ENCODE assay signal across 9 cellular contexts in the genomic region with DNA sequence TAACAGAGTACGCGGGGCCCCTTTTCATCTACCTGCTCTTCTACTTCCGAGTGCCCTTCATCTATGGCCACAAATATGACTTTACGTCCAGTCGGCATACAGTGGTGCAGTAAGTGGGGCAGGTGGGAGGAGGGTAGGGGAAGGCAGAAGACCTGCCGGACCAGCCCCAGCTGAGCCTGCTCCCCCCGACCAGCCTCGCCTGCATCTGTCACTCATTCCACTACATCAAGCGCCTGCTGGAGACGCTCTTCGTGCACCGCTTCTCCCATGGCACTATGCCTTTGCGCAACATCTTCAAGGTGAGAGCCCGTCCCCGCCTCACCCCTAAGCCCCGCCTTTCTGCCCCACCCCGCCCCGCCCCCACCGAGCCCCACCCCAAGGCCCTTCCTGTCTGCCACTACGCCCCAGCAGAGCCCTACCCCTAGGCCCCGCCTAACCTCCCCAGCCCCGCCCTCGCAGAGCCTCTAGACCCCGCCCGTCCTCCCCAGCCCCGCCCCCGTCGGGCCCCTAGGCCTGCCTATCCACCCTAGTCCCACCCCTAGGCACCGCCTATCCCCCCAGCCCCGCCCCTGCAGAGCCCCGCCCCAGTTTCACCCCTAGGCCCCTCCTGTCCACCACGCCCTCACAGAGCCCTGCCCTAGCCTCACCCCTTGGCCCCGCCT. TPM values are rescaled to one million over a fixed set of nuclear protein-coding genes. Genes with fewer than 3 reads are reported as not detected.
A peak's percentile ranks its signal among the peaks of the same experiment; 100 is the strongest.
DNase-seq lines count a peak whose midpoint lies in the region; ATAC-seq and TF ChIP-seq lines count a peak whose summit lies in the region.
"Had no signal": no experiment of that assay in that cellular context is flagged by ENCODE, and none has a peak within 500 bp of the region (broad histone marks: within the 10 kb centered on the region; RNA-seq: fewer than 3 reads in every experiment).

No MANE protein-coding gene starts in this region.

- no peaks in the 10 kb centered on the region for H3K9me3 ChIP-seq in CD8-positive, alpha-beta T cell (ENCODE audit: low read length)
- no peaks in the 10 kb centered on the region for H3K9me3 ChIP-seq in MG63

- H3K36me3 ChIP-seq in CD8-positive, alpha-beta T cell (ENCODE audit: insufficient read depth, low read length), result peaks cover 15% of the 10 kb centered on the region
- peaks cover 41% of the 10 kb centered on the region for H3K36me3 ChIP-seq in MG63

- intact Hi-C loops in CD8-positive, alpha-beta T cell (cut with DNase I, micrococcal nuclease), result no loop called here
- intact Hi-C loops in activated naive CD4-positive, alpha-beta T cell treated with anti-CD3 and anti-CD28 coated beads for 36 hours (cut with micrococcal nuclease), result no loop called here

- no peak overlapping the region for H3K4me3 ChIP-seq in CD8-positive, alpha-beta T cell (ENCODE audit: low read depth, low read length)
- no peak overlapping the region for H3K4me3 ChIP-seq in MG63

- TF ChIP-seq CTCF in CD8-positive, alpha-beta T cell (IDR thresholded peaks at IDR 0.05), result no peak
- TF ChIP-seq CTCF in endothelial cell (IDR thresholded peaks at IDR 0.05; ENCODE audit: unreplicated experiment), result no peak

- POLR2A ChIA-PET in CD8-positive, alpha-beta T cell (lab: Charles Lee), result interaction anchor here (0.5 to 1.1 kb wide), 2 partner anchors 13 to 418 kb away, joined by 3 to 4 read pairs; no protein-coding TSS in a partner anchor

- CTCF ChIA-PET in CD8-positive, alpha-beta T cell (lab: Charles Lee), result interaction anchor here (1.1 to 4.8 kb wide), 2 partner anchors 13 to 427 kb away, joined by 3 to 14 read pairs; no protein-coding TSS in a partner anchor
- CTCF ChIA-PET in activated naive CD4-positive, alpha-beta T cell treated with anti-CD3 and anti-CD28 coated beads for 36 hours (lab: Charles Lee), result interaction anchor here (0.5 kb wide), 1 partner anchor 39 kb away, joined by 4 read pairs; no protein-coding TSS in a partner anchor

- peak; percentile 81 for ATAC-seq in CD8-positive, alpha-beta T cell
- ATAC-seq in HG03025 (IDR thresholded peaks at IDR 0.05; ENCODE audit: low FRiP score, unreplicated experiment) (no peak), GM18861 (IDR thresholded peaks at IDR 0.05; ENCODE audit: unreplicated experiment) (no peak)

- H3K36me3 Mint-ChIP-seq in CD8-positive, alpha-beta T cell, result peaks cover 38% of the 10 kb centered on the region
- peaks cover 9% of the 10 kb centered on the region for H3K36me3 Mint-ChIP-seq in activated naive CD4-positive, alpha-beta T cell treated with anti-CD3 and anti-CD28 coated beads for 36 hours (ENCODE audit: low read depth)
- peaks cover 12% of the 10 kb centered on the region for H3K36me3 Mint-ChIP-seq in endothelial cell (ENCODE audit: low read depth, unreplicated experiment)
- H3K36me3 Mint-ChIP-seq: activated naive CD8-positive, alpha-beta T cell had no signal

- H3K27ac ChIP-seq in CD8-positive, alpha-beta T cell (ENCODE audit: low read depth, low read length), result no peak overlapping the region

- DNase-seq in CD8-positive, alpha-beta T cell, result peak in 3 of 7 experiments; percentile 32 to 70 (median 44)
- peak; percentile 70 for DNase-seq in MG63
- DNase-seq in activated naive CD4-positive, alpha-beta T cell treated with anti-CD3 and anti-CD28 coated beads for 36 hours, result peak; percentile 60
- peak; percentile 23 to 43 for DNase-seq in lung microvascular endothelial cell (ENCODE audit: low read depth in 2 of 2)
- no peak for DNase-seq in NCI-H774 (lab: John Stamatoyannopoulos, UW)
- no peak for DNase-seq in endothelial cell (ENCODE audit: low spot score)

- no peak overlapping the region for H3K27ac Mint-ChIP-seq in CD8-positive, alpha-beta T cell
- H3K27ac Mint-ChIP-seq in activated naive CD4-positive, alpha-beta T cell treated with anti-CD3 and anti-CD28 coated beads for 36 hours, result peak overlapping the region; percentile 65
- no peak overlapping the region for H3K27ac Mint-ChIP-seq in endothelial cell (ENCODE audit: unreplicated experiment)
- H3K27ac Mint-ChIP-seq: activated naive CD8-positive, alpha-beta T cell had no signal

- H3K27me3 Mint-ChIP-seq in CD8-positive, alpha-beta T cell (ENCODE audit: low read depth), result no peaks in the 10 kb centered on the region
- H3K27me3 Mint-ChIP-seq in activated naive CD4-positive, alpha-beta T cell treated with anti-CD3 and anti-CD28 coated beads for 36 hours (ENCODE audit: low read depth), result no peaks in the 10 kb centered on the region
- peaks cover 13% of the 10 kb centered on the region for H3K27me3 Mint-ChIP-seq in endothelial cell (ENCODE audit: unreplicated experiment)
- H3K27me3 Mint-ChIP-seq: activated naive CD8-positive, alpha-beta T cell had no signal

- no peaks in the 10 kb centered on the region for H3K9me3 Mint-ChIP-seq in CD8-positive, alpha-beta T cell
- no peaks in the 10 kb centered on the region for H3K9me3 Mint-ChIP-seq in activated naive CD4-positive, alpha-beta T cell treated with anti-CD3 and anti-CD28 coated beads for 36 hours
- H3K9me3 Mint-ChIP-seq in endothelial cell (ENCODE audit: unreplicated experiment), result no peaks in the 10 kb centered on the region

- no peak overlapping the region for H3K4me3 Mint-ChIP-seq in CD8-positive, alpha-beta T cell
- H3K4me3 Mint-ChIP-seq in activated naive CD4-positive, alpha-beta T cell treated with anti-CD3 and anti-CD28 coated beads for 36 hours, result no peak overlapping the region
- no peak overlapping the region for H3K4me3 Mint-ChIP-seq in endothelial cell (ENCODE audit: unreplicated experiment)
- H3K4me3 Mint-ChIP-seq: activated naive CD8-positive, alpha-beta T cell had no signal

- H3K27me3 ChIP-seq in CD8-positive, alpha-beta T cell (ENCODE audit: insufficient read depth, low read length), result no peaks in the 10 kb centered on the region
- H3K27me3 ChIP-seq in MG63, result no peaks in the 10 kb centered on the region

- H3K4me1 Mint-ChIP-seq in CD8-positive, alpha-beta T cell (ENCODE audit: low read depth), result peaks cover 32% of the 10 kb centered on the region
- peaks cover 31% of the 10 kb centered on the region for H3K4me1 Mint-ChIP-seq in activated naive CD4-positive, alpha-beta T cell treated with anti-CD3 and anti-CD28 coated beads for 36 hours (ENCODE audit: low read depth)
- H3K4me1 Mint-ChIP-seq in endothelial cell (ENCODE audit: unreplicated experiment), result peaks cover 10% of the 10 kb centered on the region

- peaks cover 24% of the 10 kb centered on the region for H3K4me1 ChIP-seq in CD8-positive, alpha-beta T cell (ENCODE audit: insufficient read depth, low read length)

RNA-seq across cellular contexts. Expression of a gene that starts 7.7 kb away (rescaled TPM):
- total RNA-seq in CD8-positive, alpha-beta T cell, result 10 to 100 TPM; 27.8 to 34.3 TPM
- 487 and 678 TPM in 2 replicates for total RNA-seq in MG63 (2014; rRNA removed; shearing (Covaris generic); ENCODE audit: low replicate concordance)
- 100 to 1,000 TPM; 117 to 123 TPM for total RNA-seq in activated naive CD4-positive, alpha-beta T cell treated with anti-CD3 and anti-CD28 coated beads for 36 hours
- total RNA-seq in lung microvascular endothelial cell, result 382 and 418 TPM in 2 replicates
- 122 TPM for total RNA-seq in endothelial cell (ENCODE audit: unreplicated experiment)

RNA-seq across cellular contexts. Expression of a gene that starts 18.8 kb away (rescaled TPM):
- under 1 TPM in 1 of 2 experiments, not detected in 1; 0.35 TPM for total RNA-seq in CD8-positive, alpha-beta T cell
- total RNA-seq in MG63 (2014; rRNA removed; shearing (Covaris generic); ENCODE audit: low replicate concordance), result not detected in 2 replicates
- under 1 TPM; 0.15 to 0.26 TPM for total RNA-seq in activated naive CD4-positive, alpha-beta T cell treated with anti-CD3 and anti-CD28 coated beads for 36 hours
- not detected in 2 replicates for total RNA-seq in lung microvascular endothelial cell
- total RNA-seq in endothelial cell (ENCODE audit: unreplicated experiment), result not detected

RNA-seq across cellular contexts. Expression of a gene that starts 34.7 kb away (rescaled TPM):
- 100 to 1,000 TPM; 300 to 325 TPM for total RNA-seq in CD8-positive, alpha-beta T cell
- total RNA-seq in MG63 (2014; rRNA removed; shearing (Covaris generic); ENCODE audit: low replicate concordance), result 143 and 165 TPM in 2 replicates
- total RNA-seq in activated naive CD4-positive, alpha-beta T cell treated with anti-CD3 and anti-CD28 coated beads for 36 hours, result 100 to 1,000 TPM; 102 to 105 TPM
- total RNA-seq in lung microvascular endothelial cell (20.7 and 24.4 TPM in 2 replicates), endothelial cell (ENCODE audit: unreplicated experiment) (116 TPM)

RNA-seq across cellular contexts. Expression of a gene that starts 45.9 kb away (rescaled TPM):
- 100 to 1,000 TPM; 963 to 995 TPM for total RNA-seq in CD8-positive, alpha-beta T cell
- 133 and 164 TPM in 2 replicates for total RNA-seq in MG63 (2014; rRNA removed; shearing (Covaris generic); ENCODE audit: low replicate concordance)
- total RNA-seq in activated naive CD4-positive, alpha-beta T cell treated with anti-CD3 and anti-CD28 coated beads for 36 hours, result 10 to 100 TPM; 48.1 to 49.5 TPM
- total RNA-seq in lung microvascular endothelial cell (20.7 and 28.4 TPM in 2 replicates), endothelial cell (ENCODE audit: unreplicated experiment) (45.7 TPM)

Comparison
In these comparisons a context has a peak if more than half of its experiments do, and no peak if none do; other contexts are left out.
1. DNase-seq: peak in MG63 (single experiment), activated naive CD4-positive, alpha-beta T cell treated with anti-CD3 and anti-CD28 coated beads for 36 hours (single experiment) and lung microvascular endothelial cell (2 of 2); none in NCI-H774 (single experiment) and endothelial cell (single experiment).